9 cellular contexts compared by ENCODE assay signal in genomic region chr3:151384741-151385174, GRCh38. TPM values are rescaled to one million over a fixed set of nuclear protein-coding genes. Genes with fewer than 3 reads are reported as not detected.
DNase-seq lines count a peak whose midpoint lies in the region; ATAC-seq and TF ChIP-seq lines count a peak whose summit lies in the region.
"Had no signal": no experiment of that assay in that cellular context is flagged by ENCODE, and none has a peak within 500 bp of the region (broad histone marks: within the 10 kb centered on the region; RNA-seq: fewer than 3 reads in every experiment).

TSS of gene P2RY12 (minus strand) at chr3:151384753. CDS start at chr3:151338845, 45,908 bp downstream.

- TF ChIP-seq CTCF in testis (IDR thresholded peaks at IDR 0.05) (no peak), stomach (IDR thresholded peaks at IDR 0.05) (no peak)

- peaks cover 0 to 5% of the 10 kb centered on the region in 2 donors for H3K36me3 ChIP-seq in muscle layer of duodenum (ENCODE audit: control insufficient read depth in 1 of 2, insufficient read depth in 2 of 2, low read length in 2 of 2)
- no peaks in the 10 kb centered on the region for H3K36me3 ChIP-seq in testis (ENCODE audit: low read depth, missing control alignments)
- no peaks in the 10 kb centered on the region for H3K36me3 ChIP-seq in stomach

- H3K9me3 ChIP-seq in muscle layer of duodenum (ENCODE audit: control insufficient read depth in 1 of 2, low read length in 2 of 2) = no peaks in the 10 kb centered on the region
- H3K9me3 ChIP-seq in testis = no peaks in the 10 kb centered on the region
- H3K9me3 ChIP-seq in stomach = no peaks in the 10 kb centered on the region

- ATAC-seq in GM18498 (IDR thresholded peaks at IDR 0.05; ENCODE audit: unreplicated experiment) = peak; percentile 32
- peak; percentile 49 for ATAC-seq in HG02610 (IDR thresholded peaks at IDR 0.05; ENCODE audit: unreplicated experiment)

- WGBS in testis, 2 donors = 83 to 85% methylated on average over 4 of the region's 4 CpGs
- WGBS in stomach, 5 donors = 77 to 95% (median 87%) methylated on average over 4 of the region's 4 CpGs

- intact Hi-C loops in testis (cut with DNase I; ENCODE audit: low total_unique reads) (no loop called here), stomach (cut with DNase I; ENCODE audit: low total_unique reads) (no loop called here)

- peak within 1 kb of the TSS; percentile 33 to 47 for H3K4me3 ChIP-seq in muscle layer of duodenum (ENCODE audit: low read depth in 1 of 2, low read length in 2 of 2)
- peak within 1 kb of the TSS in 1 of 2 donors; percentile 1 for H3K4me3 ChIP-seq in testis
- peak within 1 kb of the TSS in 2 of 4 donors; percentile 0 to 13 for H3K4me3 ChIP-seq in stomach

- DNase-seq in SIG-M5 (lab: John Stamatoyannopoulos, UW) = peak; percentile 64
- DNase-seq in testis = no peak
- no peak for DNase-seq in AG08395 (ENCODE audit: low spot score)
- no peak for DNase-seq in HCEC 1CT
- DNase-seq in stomach = no peak

- no peak for TF ChIP-seq EP300 in stomach (IDR thresholded peaks at IDR 0.05)

- peaks cover 6 to 8% of the 10 kb centered on the region in 2 donors for H3K4me1 ChIP-seq in muscle layer of duodenum (ENCODE audit: control insufficient read depth in 1 of 2, insufficient read depth in 2 of 2, low read length in 2 of 2)
- H3K4me1 ChIP-seq in testis = peaks cover 7% of the 10 kb centered on the region
- peaks cover 0 to 11% (median 0%) of the 10 kb centered on the region in 4 donors for H3K4me1 ChIP-seq in stomach

- H3K27me3 ChIP-seq in muscle layer of duodenum (ENCODE audit: low read depth, low read length) (no peaks in the 10 kb centered on the region), testis (no peaks in the 10 kb centered on the region), stomach (no peaks in the 10 kb centered on the region)

- no peak for TF ChIP-seq POLR2A in testis (IDR thresholded peaks at IDR 0.05)
- no peak for TF ChIP-seq POLR2A in stomach (IDR thresholded peaks at IDR 0.05)

- H3K27ac ChIP-seq in muscle layer of duodenum (ENCODE audit: low read length) (no peak within 1 kb of the TSS), testis (no peak within 1 kb of the TSS), stomach (peak within 1 kb of the TSS in 1 of 5 donors; percentile 47)

RNA-seq across cellular contexts. Expression of gene P2RY12, which starts in this region (rescaled TPM):
- total RNA-seq in testis (not detected), stomach (1 to 10 TPM in 1 of 5 donors, under 1 TPM in 1, not detected in 3; 0.43 to 4.8 TPM)
- polyA plus RNA-seq in testis (ENCODE audit: insufficient read depth, low read depth, low replicate concordance) (0.47 TPM), stomach (under 1 TPM; 0.40 to 0.50 (median 0.46) TPM)
- total RNA-seq: epithelial cell of proximal tubule had no signal
